ENCODE assay signal across 1 cellular context in genomic region chr2:17753803-17754663, GRCh38.
TF ChIP-seq lines count a peak whose summit lies in the region.

TSS of gene GEN1 (plus strand) at chr2:17754138. CDS start at chr2:17759944, 5,806 bp downstream.
TSS of gene SMC6 (minus strand) at chr2:17753810. CDS start at chr2:17745946, 7,864 bp downstream.

TF ChIP-seq in HepG2, 621 proteins besides CTCF, POLR2A, EP300 and RAD21 (continued from another document):
- 0 out of 2 replicates have a peak, but pooled peaks have one; percentile 20 for TF ChIP-seq ZFYVE20 (CRISPR knock-in tag; IDR thresholded peaks at IDR 0.05; ENCODE audit: borderline replicate concordance, low read depth)
- peak; percentile 14; the same call in 1 of the 2 replicates for TF ChIP-seq HDAC2 (CRISPR knock-in tag; IDR thresholded peaks at IDR 0.05)
- TF ChIP-seq ZSCAN25 (CRISPR knock-in tag; IDR thresholded peaks at IDR 0.05): no peak
- TF ChIP-seq NR2F1 (CRISPR knock-in tag; IDR thresholded peaks at IDR 0.05): peak in 1 of 2 experiments; percentile 51; a peak in 2 of 4 replicates
- peak; percentile 33; the same call in 1 of the 2 replicates for TF ChIP-seq FOSL2 (CRISPR knock-in tag; IDR thresholded peaks at IDR 0.05)
- TF ChIP-seq ZNF790 (CRISPR knock-in tag; IDR thresholded peaks at IDR 0.05; ENCODE audit: borderline replicate concordance): 0 out of 2 replicates have a peak, but pooled peaks have one; percentile 3
TF ChIP-seq in HepG2: peak in this region for 151.
